10 cellular contexts compared by ENCODE assay signal in genomic region chr11:46338988-46339666, GRCh38. TPM values are rescaled to one million over a fixed set of nuclear protein-coding genes. Genes with fewer than 3 reads are reported as not detected.
A peak's percentile ranks its signal among the peaks of the same experiment; 100 is the strongest.
DNase-seq lines count a peak whose midpoint lies in the region; ATAC-seq, FAIRE-seq and TF ChIP-seq lines count a peak whose summit lies in the region.
"Had no signal": no experiment of that assay in that cellular context is flagged by ENCODE, and none has a peak within 500 bp of the region (broad histone marks: within the 10 kb centered on the region; RNA-seq: fewer than 3 reads in every experiment).

No MANE protein-coding gene starts in this region.

- peak overlapping the region; percentile 21 to 70 (median 41) for H3K27ac Mint-ChIP-seq in brain

- H3K36me3 ChIP-seq in right lobe of liver (no peaks in the 10 kb centered on the region), adrenal gland (replicated peaks in 1 of 2) (no peaks in the 10 kb centered on the region)

- intact Hi-C loops in right lobe of liver (cut with DNase I) (no loop called here), adrenal gland (cut with DNase I) (no loop called here)

- peak in 1 of 2 experiments; percentile 58; a peak in 3 of 6 replicates for ATAC-seq in A549
- ATAC-seq in right lobe of liver, result peak; percentile 29 to 33 (median 30)
- no peak for ATAC-seq in HG02973 (IDR thresholded peaks at IDR 0.05; ENCODE audit: unreplicated experiment)

- POLR2A ChIA-PET in A549 (lab: Yijun Ruan, JAX), result no interaction called here

- H3K4me3 ChIP-seq in A549 (no peak overlapping the region), right lobe of liver (no peak overlapping the region), adrenal gland (peak overlapping the region in 1 of 4 donors; percentile 33)

- no peaks in the 10 kb centered on the region for H3K9me3 ChIP-seq in A549
- no peaks in the 10 kb centered on the region for H3K9me3 ChIP-seq in right lobe of liver
- H3K9me3 ChIP-seq in adrenal gland (replicated peaks in 1 of 3), result no peaks in the 10 kb centered on the region

- no peak for TF ChIP-seq EP300 in A549 (IDR thresholded peaks at IDR 0.05)

- CTCF ChIA-PET in A549 (lab: Yijun Ruan, JAX), result interaction anchor here (1.1 to 25.2 kb wide), 8 partner anchors 8 to 100 kb away, joined by 3 to 325 read pairs (median 9); partner anchors contain the start of gene DGKZ

- DNase-seq in A549 (ENCODE audit: low read depth in 1 of 2, low spot score in 1 of 2) (no peak), NCI-H128 (lab: John Stamatoyannopoulos, UW; ENCODE audit: unreplicated experiment) (peak; percentile 60), right lobe of liver (no peak), adrenal gland (no peak), GDM1 (lab: John Stamatoyannopoulos, UW) (no peak), cerebellar nuclear complex (lab: John Stamatoyannopoulos, UW) (no peak)
- DNase-seq: DND-41 had no signal

- H3K4me3 Mint-ChIP-seq in brain, result peak overlapping the region; percentile 30 to 77 (median 66)
- H3K4me3 Mint-ChIP-seq: activated naive CD4-positive, alpha-beta T cell treated with anti-CD3 and anti-CD28 coated beads, Interleukin-2, amount 50 U/mL, for 24 hours had no signal

- peaks cover 92% of the 10 kb centered on the region for H3K4me1 Mint-ChIP-seq in brain

- H3K27ac ChIP-seq in A549 (peak overlapping the region in 1 of 2 experiments; percentile 52; a peak in 4 of 6 replicates), right lobe of liver (peak overlapping the region in 1 of 3 donors; percentile 11), adrenal gland (peak overlapping the region in 2 of 5 donors; percentile 70 to 80)

- peaks cover 27% of the 10 kb centered on the region for H3K27me3 Mint-ChIP-seq in brain
- H3K27me3 Mint-ChIP-seq: activated naive CD4-positive, alpha-beta T cell treated with anti-CD3 and anti-CD28 coated beads, Interleukin-2, amount 50 U/mL, for 24 hours had no signal

- peaks cover 0 to 3% (median 0%) of the 10 kb centered on the region in 5 experiments for H3K9me3 Mint-ChIP-seq in brain
- H3K9me3 Mint-ChIP-seq: activated naive CD4-positive, alpha-beta T cell treated with anti-CD3 and anti-CD28 coated beads, Interleukin-2, amount 50 U/mL, for 24 hours had no signal

- 45% methylated on average over 15 of the region's 16 CpGs for WGBS in A549 (ENCODE audit: missing lambda C conversion rate)
- WGBS in right lobe of liver (ENCODE audit: insufficient coverage, low coverage, low lambda C conversion rate, missing lambda C conversion rate), result 19% methylated on average over 6 of the region's 16 CpGs
- WGBS in adrenal gland, 4 donors, result 35 to 46% (median 37%) methylated on average over 8 to 16 of the region's 16 CpGs

- no peak for FAIRE-seq in A549 (lab: Jason Lieb, UNC)

- H3K4me1 ChIP-seq in A549, result peaks cover 14% of the 10 kb centered on the region
- H3K4me1 ChIP-seq in right lobe of liver, result no peaks in the 10 kb centered on the region
- peaks cover 0 to 23% of the 10 kb centered on the region in 2 donors for H3K4me1 ChIP-seq in adrenal gland (replicated peaks in 1 of 2)

- no peak for TF ChIP-seq RAD21 in A549 (conservative IDR thresholded peaks at IDR 0.05 in 1 of 2, IDR thresholded peaks at IDR 0.05 in 1 of 2)

- TF ChIP-seq CTCF in A549 (IDR thresholded peaks at IDR 0.05), result no peak
- no peak for TF ChIP-seq CTCF in brain (conservative IDR thresholded peaks at IDR 0.05)
- TF ChIP-seq CTCF in right lobe of liver (IDR thresholded peaks at IDR 0.05), result no peak
- TF ChIP-seq CTCF in adrenal gland (IDR thresholded peaks at IDR 0.05), result no peak

- H3K27me3 ChIP-seq in right lobe of liver (no peaks in the 10 kb centered on the region), adrenal gland (peaks cover 2% of the 10 kb centered on the region)

- no peaks in the 10 kb centered on the region for H3K36me3 Mint-ChIP-seq in brain
- H3K36me3 Mint-ChIP-seq: activated naive CD4-positive, alpha-beta T cell treated with anti-CD3 and anti-CD28 coated beads, Interleukin-2, amount 50 U/mL, for 24 hours had no signal

- peak overlapping the region; percentile 64 for H3K4me2 ChIP-seq in A549

- no peak for TF ChIP-seq POLR2A in A549 (IDR thresholded peaks at IDR 0.05; ENCODE audit: low read length)
- TF ChIP-seq POLR2A in right lobe of liver (IDR thresholded peaks at IDR 0.05), result no peak
- TF ChIP-seq POLR2A in adrenal gland (IDR thresholded peaks at IDR 0.05), result no peak

TF ChIP-seq in A549, 52 proteins besides CTCF, POLR2A, EP300 and RAD21 (continues in another document):
- TF ChIP-seq REST (IDR thresholded peaks at IDR 0.05) (no peak), MAFK (IDR thresholded peaks at IDR 0.05; ENCODE audit: partially characterized antibody) (no peak), RFX5 (IDR thresholded peaks at IDR 0.05) (no peak), BCL3 (IDR thresholded peaks at IDR 0.05) (no peak), ZSCAN20 (CRISPR knock-in tag; IDR thresholded peaks at IDR 0.05) (no peak), RARB (CRISPR knock-in tag; IDR thresholded peaks at IDR 0.05) (no peak), ZNF302 (CRISPR knock-in tag; IDR thresholded peaks at IDR 0.05) (no peak)

RNA-seq across cellular contexts. Expression of gene DGKZ, which starts 8.1 kb away (rescaled TPM):
- polyA plus RNA-seq in A549 (2011; rRNA removed) (12.8 and 14.5 TPM in 2 replicates), A549 (2017; fragmentation: RNase III; extraction: RNeasy Plus Mini Kit Qiagen cat#74134 plus additional on column Dnase treatment) (28.4 to 30.7 TPM (median 28.4 TPM) in 3 replicates), brain (ENCODE audit: insufficient read depth, low read depth, low replicate concordance) (98.9 TPM), adrenal gland (100 to 1,000 TPM in 1 of 3 donors, 10 to 100 TPM in 2; 12.4 to 160 (median 57.0) TPM)
- polyA plus RNA-seq in A549 (2012; cell fraction: cytosol; rRNA removed), result 37.4 and 55.9 TPM in 2 replicates
- polyA plus RNA-seq in A549 (2012; cell fraction: nucleus; rRNA removed), result 133 and 174 TPM in 2 replicates
- polyA minus RNA-seq in A549 (2011; rRNA and poly(A)+ RNA removed), result 22.7 and 37.4 TPM in 2 replicates
- total RNA-seq in right lobe of liver (10 to 100 TPM; 10.7 to 57.9 (median 16.0) TPM), adrenal gland (10 to 100 TPM; 32.6 to 63.4 (median 44.0) TPM)

RNA-seq across cellular contexts. Expression of gene MDK, which starts 42.3 kb away (rescaled TPM):
- polyA plus RNA-seq in A549 (2011; rRNA removed) (18.3 and 18.4 TPM in 2 replicates), A549 (2017; fragmentation: RNase III; extraction: RNeasy Plus Mini Kit Qiagen cat#74134 plus additional on column Dnase treatment) (12.8 to 15.1 TPM (median 13.6 TPM) in 3 replicates), brain (ENCODE audit: insufficient read depth, low read depth, low replicate concordance) (391 TPM), adrenal gland (100 to 1,000 TPM in 1 of 3 donors, 10 to 100 TPM in 2; 88.8 to 128 (median 94.0) TPM)
- 41.1 and 43.1 TPM in 2 replicates for polyA plus RNA-seq in A549 (2012; cell fraction: cytosol; rRNA removed)
- polyA plus RNA-seq in A549 (2012; cell fraction: nucleus; rRNA removed), result 15.2 and 20.4 TPM in 2 replicates
- polyA minus RNA-seq in A549 (2011; rRNA and poly(A)+ RNA removed), result 3.8 and 6.6 TPM in 2 replicates
- total RNA-seq in right lobe of liver (1 to 10 TPM in 5 of 6 experiments, under 1 TPM in 1; 0.35 to 6.4 (median 4.2) TPM), adrenal gland (100 to 1,000 TPM in 6 of 8 donors, 10 to 100 TPM in 2; 73.4 to 358 (median 128) TPM)

RNA-seq across cellular contexts. Expression of gene CHRM4, which starts 52.4 kb away (rescaled TPM):
- 0.17 and 0.22 TPM in 2 replicates for polyA plus RNA-seq in A549 (2011; rRNA removed)
- 0.30 and 0.47 TPM in 2 replicates for polyA plus RNA-seq in A549 (2012; cell fraction: cytosol; rRNA removed)
- polyA plus RNA-seq in A549 (2012; cell fraction: nucleus; rRNA removed), result 0.92 and 1.2 TPM in 2 replicates
- 0.28 to 0.38 TPM (median 0.29 TPM) in 3 replicates for polyA plus RNA-seq in A549 (2017; fragmentation: RNase III; extraction: RNeasy Plus Mini Kit Qiagen cat#74134 plus additional on column Dnase treatment)
- polyA minus RNA-seq in A549 (2011; rRNA and poly(A)+ RNA removed), result 0.34 and 0.70 TPM in 2 replicates
- polyA plus RNA-seq in brain (ENCODE audit: insufficient read depth, low read depth, low replicate concordance), result 17.8 TPM
- not detected for total RNA-seq in right lobe of liver
- total RNA-seq in adrenal gland, result under 1 TPM in 3 of 8 donors, not detected in 5; 0.14 to 0.81 (median 0.51) TPM
- under 1 TPM in 2 of 3 donors, not detected in 1; 0.32 to 0.38 TPM for polyA plus RNA-seq in adrenal gland
